Comparison of ENCODE assay signal across 11 cellular contexts in the genomic region with DNA sequence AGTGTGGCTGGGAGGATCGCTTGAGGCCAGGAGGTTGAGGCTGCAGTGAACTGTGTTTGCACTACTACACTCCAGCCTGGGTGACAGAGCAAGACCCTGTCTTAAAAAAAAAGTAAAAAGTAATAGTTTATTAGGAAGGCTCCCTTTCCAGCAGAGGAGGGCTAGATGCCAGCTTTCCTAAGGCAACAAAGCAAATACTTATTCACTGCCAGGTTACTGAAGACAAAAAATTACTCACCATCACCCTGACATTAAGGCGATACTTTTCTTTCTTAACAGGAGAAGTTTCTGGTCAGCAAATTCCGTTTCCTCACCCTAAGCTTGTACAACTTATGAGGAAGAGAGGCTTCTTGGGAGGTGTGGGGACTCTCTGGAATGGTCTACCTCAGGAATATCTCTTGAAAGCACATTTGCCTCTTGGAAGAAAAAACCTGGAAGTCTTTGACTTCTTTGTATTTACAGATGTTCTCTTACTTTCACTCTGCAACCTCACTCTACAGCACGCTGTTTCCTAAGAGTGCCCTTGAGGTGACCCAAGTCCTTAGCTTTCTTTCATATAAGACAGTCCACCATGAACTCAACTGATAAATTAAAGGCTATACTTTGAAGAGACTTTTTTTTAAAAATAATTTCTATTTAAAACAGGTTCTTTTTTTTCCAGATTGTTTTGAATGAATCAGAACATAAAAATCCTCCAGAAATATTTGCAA. TPM values are rescaled to one million over a fixed set of nuclear protein-coding genes. Genes with fewer than 3 reads are reported as not detected.
A peak's percentile ranks its signal among the peaks of the same experiment; 100 is the strongest.
DNase-seq lines count a peak whose midpoint lies in the region; ATAC-seq, FAIRE-seq and TF ChIP-seq lines count a peak whose summit lies in the region.
"Had no signal": no experiment of that assay in that cellular context is flagged by ENCODE, and none has a peak within 500 bp of the region (broad histone marks: within the 10 kb centered on the region; RNA-seq: fewer than 3 reads in every experiment).

No MANE protein-coding gene starts in this region.

- 94% methylated on average over 4 of the region's 4 CpGs for WGBS in hepatocyte (ENCODE audit: low lambda C conversion rate, missing lambda C conversion rate)

- H4K20me1 ChIP-seq in osteoblast (ENCODE audit: insufficient read depth, low read length) (no peaks in the 10 kb centered on the region), hepatocyte (ENCODE audit: insufficient read depth, poor library complexity, severe bottlenecking) (no peaks in the 10 kb centered on the region)

- no peaks in the 10 kb centered on the region for H3K79me2 ChIP-seq in osteoblast (ENCODE audit: insufficient read depth, low read length)
- no peaks in the 10 kb centered on the region for H3K79me2 ChIP-seq in hepatocyte

- no peak overlapping the region for H3K27ac ChIP-seq in osteoblast (ENCODE audit: low read depth, low read length)
- H3K27ac ChIP-seq in hepatocyte = no peak overlapping the region

- FAIRE-seq in endometrium (lab: Jason Lieb, UNC) = peak; percentile 37

- H3K4me1 ChIP-seq in osteoblast (ENCODE audit: insufficient read depth, low read length) (peaks cover 19% of the 10 kb centered on the region), hepatocyte (ENCODE audit: insufficient read depth) (peaks cover 22% of the 10 kb centered on the region)

- H3K9me3 ChIP-seq in osteoblast (ENCODE audit: low read depth, low read length) (no peaks in the 10 kb centered on the region), hepatocyte (ENCODE audit: low read depth) (no peaks in the 10 kb centered on the region)

- no peaks in the 10 kb centered on the region for H3K9me2 ChIP-seq in hepatocyte (replicated peaks; ENCODE audit: insufficient read depth)

- H3K4me3 ChIP-seq in AG09309 (ENCODE audit: control insufficient read depth, low read depth, low read length) (no peak overlapping the region), osteoblast (ENCODE audit: insufficient read depth, low read length) (no peak overlapping the region), hepatocyte (no peak overlapping the region)

- H3K36me3 ChIP-seq in osteoblast (ENCODE audit: insufficient read depth, low read length) (peaks cover 13% of the 10 kb centered on the region), hepatocyte (replicated peaks; ENCODE audit: insufficient read depth, low read depth) (no peaks in the 10 kb centered on the region)

- TF ChIP-seq CTCF in AG09309 (IDR thresholded peaks at IDR 0.05; ENCODE audit: control insufficient read depth, insufficient read depth, low read depth, low read length, missing control alignments) = no peak
- TF ChIP-seq CTCF in osteoblast (IDR thresholded peaks at IDR 0.05; ENCODE audit: extremely low read depth, low read depth, low read length) = no peak
- no peak for TF ChIP-seq CTCF in hepatocyte (IDR thresholded peaks at IDR 0.05; ENCODE audit: poor library complexity)

- DNase-seq in AG09309 (ENCODE audit: low read depth) = peak; percentile 33
- peak; percentile 78 for DNase-seq in M059J (ENCODE audit: low read depth)
- DNase-seq in osteoblast (ENCODE audit: insufficient read length, low spot score, missing footprints) = no peak
- DNase-seq in hepatocyte (ENCODE audit: low spot score) = no peak
- no peak for DNase-seq in hypothalamus (lab: John Stamatoyannopoulos, UW)
- DNase-seq: hippocampal formation, NCI-H1092 treated with DMSO at 0.1 percent for 48 hours had no signal

- H3K4me2 ChIP-seq in osteoblast (ENCODE audit: insufficient read depth, low read length) (peak overlapping the region; percentile 15), hepatocyte (no peak overlapping the region)

- H3K27me3 ChIP-seq in osteoblast (ENCODE audit: insufficient read depth, low read length) = no peaks in the 10 kb centered on the region
- H3K27me3 ChIP-seq in hepatocyte = no peaks in the 10 kb centered on the region

- no peak for ATAC-seq in HG03460 (IDR thresholded peaks at IDR 0.05; ENCODE audit: unreplicated experiment)
- ATAC-seq in GM19463 (IDR thresholded peaks at IDR 0.05; ENCODE audit: unreplicated experiment) = no peak
- ATAC-seq: WTC11 had no signal

- H2AFZ ChIP-seq in osteoblast (ENCODE audit: low read length) (no peak overlapping the region), hepatocyte (no peak overlapping the region)

RNA-seq across cellular contexts. Expression of gene TRAF3IP2, which starts 52.9 kb away (rescaled TPM):
- total RNA-seq in M059J (2014; rRNA removed; shearing (Covaris generic)) = 46.8 and 51.1 TPM in 2 replicates
- total RNA-seq in osteoblast = 23.6 and 23.9 TPM in 2 replicates
- total RNA-seq in hepatocyte = 26.0 and 31.1 TPM in 2 replicates
- polyA plus RNA-seq in hepatocyte = 21.9 and 22.2 TPM in 2 replicates

Comparison
In these comparisons a context has a peak if more than half of its experiments do, and no peak if none do; other contexts are left out.
1. DNase-seq: peak in AG09309 (single experiment) and M059J (single experiment); none in osteoblast (single experiment), hepatocyte (single experiment) and hypothalamus (0 of 51).